Comparison of ENCODE assay signal across 22 cellular contexts in genomic region chr5:67393211-67393610, GRCh38.
"Had no signal": no experiment of that assay in that cellular context is flagged by ENCODE, and none has a peak within 500 bp of the region (broad histone marks: within the 10 kb centered on the region; RNA-seq: fewer than 3 reads in every experiment).

No MANE protein-coding gene starts in this region.

- H3K79me2 ChIP-seq: parathyroid adenoma had no signal

- DNase-seq: activated B cell treated with CpG ODN at 0.5 μM for 24 hours; activated CD4-positive, alpha-beta memory T cell treated with anti-CD3 and anti-CD28 coated beads, Interleukin-2, amount 10 ng/mL, durations not matched to agents 7 days and 5 days; activated CD4-positive, alpha-beta T cell treated with anti-CD3 and anti-CD28 coated beads for 48 hours; activated CD8-positive, alpha-beta memory T cell treated with anti-CD3 and anti-CD28 coated beads, Interleukin-2, amount 10 ng/mL, durations not matched to agents 7 days and 5 days; activated naive CD4-positive, alpha-beta T cell; activated naive CD8-positive, alpha-beta T cell treated with anti-CD3 and anti-CD28 coated beads, Interleukin-2, amount 10 ng/mL, durations not matched to agents 7 days and 5 days; amygdala; erythroblast; foreskin melanocyte; glutamatergic neuron; hippocampal formation; islet precursor cell; left colon; lower lobe of right lung; sigmoid colon; stimulated activated naive CD4-positive, alpha-beta T cell treated with Interleukin-2 at 50 U/mL for 16 hours; tibial artery had no signal

- H3K4me1 Mint-ChIP-seq: activated B cell treated with CpG ODN at 0.5 μM for 24 hours; activated CD4-positive, alpha-beta memory T cell treated with anti-CD3 and anti-CD28 coated beads, Interleukin-2, amount 10 ng/mL, durations not matched to agents 7 days and 5 days; activated CD8-positive, alpha-beta memory T cell treated with anti-CD3 and anti-CD28 coated beads, Interleukin-2, amount 10 ng/mL, durations not matched to agents 7 days and 5 days; activated naive CD8-positive, alpha-beta T cell treated with anti-CD3 and anti-CD28 coated beads, Interleukin-2, amount 10 ng/mL, durations not matched to agents 7 days and 5 days; activated T-helper 17 cell treated with anti-CD3 and anti-CD28 coated beads, Interleukin-2, amount 50 U/mL, for 72 hours had no signal

- H3K4me3 ChIP-seq: lower lobe of right lung, sigmoid colon, tibial artery had no signal

- H3K9me3 Mint-ChIP-seq: activated B cell treated with CpG ODN at 0.5 μM for 24 hours; activated CD4-positive, alpha-beta memory T cell treated with anti-CD3 and anti-CD28 coated beads, Interleukin-2, amount 10 ng/mL, durations not matched to agents 7 days and 5 days; activated naive CD8-positive, alpha-beta T cell treated with anti-CD3 and anti-CD28 coated beads, Interleukin-2, amount 10 ng/mL, durations not matched to agents 7 days and 5 days; activated T-helper 17 cell treated with anti-CD3 and anti-CD28 coated beads, Interleukin-2, amount 50 U/mL, for 72 hours; natural killer cell treated with Interleukin-12 subunit alpha and Interleukin-12 subunit beta and Interleukin-15 and Interleukin-18, amount 100 ng/mL, for 72 hours; T-helper 2 cell treated with Interferon-gamma antibody and Interleukin-4, amounts not matched to agents 5 μg/mL and 100 μg/mL, for 36 hours had no signal

- H3K36me3 ChIP-seq: lower lobe of right lung, sigmoid colon, tibial artery had no signal

- H2AFZ ChIP-seq: parathyroid adenoma had no signal

- H3K27ac ChIP-seq: lower lobe of right lung, parathyroid adenoma, sigmoid colon, tibial artery had no signal

- FAIRE-seq: TTC549 had no signal

- ATAC-seq: activated CD8-positive, alpha-beta memory T cell treated with anti-CD3 and anti-CD28 coated beads, Interleukin-2, amount 10 ng/mL, durations not matched to agents 7 days and 5 days; activated T-helper 17 cell treated with anti-CD3 and anti-CD28 coated beads, Interleukin-2, amount 50 U/mL, for 72 hours; left colon; lower lobe of right lung; natural killer cell treated with Interleukin-12 subunit alpha and Interleukin-12 subunit beta and Interleukin-15 and Interleukin-18, amount 100 ng/mL, for 72 hours had no signal

- H3K4me3 Mint-ChIP-seq: activated B cell treated with CpG ODN at 0.5 μM for 24 hours; activated CD4-positive, alpha-beta memory T cell treated with anti-CD3 and anti-CD28 coated beads, Interleukin-2, amount 10 ng/mL, durations not matched to agents 7 days and 5 days; activated CD8-positive, alpha-beta memory T cell treated with anti-CD3 and anti-CD28 coated beads, Interleukin-2, amount 10 ng/mL, durations not matched to agents 7 days and 5 days; activated naive CD8-positive, alpha-beta T cell treated with anti-CD3 and anti-CD28 coated beads, Interleukin-2, amount 10 ng/mL, durations not matched to agents 7 days and 5 days; activated T-helper 17 cell treated with anti-CD3 and anti-CD28 coated beads, Interleukin-2, amount 50 U/mL, for 72 hours; natural killer cell treated with Interleukin-12 subunit alpha and Interleukin-12 subunit beta and Interleukin-15 and Interleukin-18, amount 100 ng/mL, for 72 hours; T-helper 2 cell treated with Interferon-gamma antibody and Interleukin-4, amounts not matched to agents 5 μg/mL and 100 μg/mL, for 36 hours had no signal

- H3K4me1 ChIP-seq: lower lobe of right lung, tibial artery had no signal

- H3K27me3 ChIP-seq: sigmoid colon, tibial artery had no signal

- H3K36me3 Mint-ChIP-seq: activated CD8-positive, alpha-beta memory T cell treated with anti-CD3 and anti-CD28 coated beads, Interleukin-2, amount 10 ng/mL, durations not matched to agents 7 days and 5 days; activated naive CD8-positive, alpha-beta T cell treated with anti-CD3 and anti-CD28 coated beads, Interleukin-2, amount 10 ng/mL, durations not matched to agents 7 days and 5 days; natural killer cell treated with Interleukin-12 subunit alpha and Interleukin-12 subunit beta and Interleukin-15 and Interleukin-18, amount 100 ng/mL, for 72 hours had no signal

- H3K9me3 ChIP-seq: lower lobe of right lung, sigmoid colon, tibial artery had no signal

- H3K27ac Mint-ChIP-seq: activated B cell treated with CpG ODN at 0.5 μM for 24 hours; activated CD4-positive, alpha-beta memory T cell treated with anti-CD3 and anti-CD28 coated beads, Interleukin-2, amount 10 ng/mL, durations not matched to agents 7 days and 5 days; activated CD8-positive, alpha-beta memory T cell treated with anti-CD3 and anti-CD28 coated beads, Interleukin-2, amount 10 ng/mL, durations not matched to agents 7 days and 5 days; activated naive CD8-positive, alpha-beta T cell treated with anti-CD3 and anti-CD28 coated beads, Interleukin-2, amount 10 ng/mL, durations not matched to agents 7 days and 5 days; activated T-helper 17 cell treated with anti-CD3 and anti-CD28 coated beads, Interleukin-2, amount 50 U/mL, for 72 hours; natural killer cell treated with Interleukin-12 subunit alpha and Interleukin-12 subunit beta and Interleukin-15 and Interleukin-18, amount 100 ng/mL, for 72 hours; T-helper 2 cell treated with Interferon-gamma antibody and Interleukin-4, amounts not matched to agents 5 μg/mL and 100 μg/mL, for 36 hours had no signal

- H3K27me3 Mint-ChIP-seq: activated T-helper 17 cell treated with anti-CD3 and anti-CD28 coated beads, Interleukin-2, amount 50 U/mL, for 72 hours; natural killer cell treated with Interleukin-12 subunit alpha and Interleukin-12 subunit beta and Interleukin-15 and Interleukin-18, amount 100 ng/mL, for 72 hours had no signal

- H3K9ac ChIP-seq: parathyroid adenoma had no signal
